ENCODE assay signal across 2 cellular contexts in the genomic region with DNA sequence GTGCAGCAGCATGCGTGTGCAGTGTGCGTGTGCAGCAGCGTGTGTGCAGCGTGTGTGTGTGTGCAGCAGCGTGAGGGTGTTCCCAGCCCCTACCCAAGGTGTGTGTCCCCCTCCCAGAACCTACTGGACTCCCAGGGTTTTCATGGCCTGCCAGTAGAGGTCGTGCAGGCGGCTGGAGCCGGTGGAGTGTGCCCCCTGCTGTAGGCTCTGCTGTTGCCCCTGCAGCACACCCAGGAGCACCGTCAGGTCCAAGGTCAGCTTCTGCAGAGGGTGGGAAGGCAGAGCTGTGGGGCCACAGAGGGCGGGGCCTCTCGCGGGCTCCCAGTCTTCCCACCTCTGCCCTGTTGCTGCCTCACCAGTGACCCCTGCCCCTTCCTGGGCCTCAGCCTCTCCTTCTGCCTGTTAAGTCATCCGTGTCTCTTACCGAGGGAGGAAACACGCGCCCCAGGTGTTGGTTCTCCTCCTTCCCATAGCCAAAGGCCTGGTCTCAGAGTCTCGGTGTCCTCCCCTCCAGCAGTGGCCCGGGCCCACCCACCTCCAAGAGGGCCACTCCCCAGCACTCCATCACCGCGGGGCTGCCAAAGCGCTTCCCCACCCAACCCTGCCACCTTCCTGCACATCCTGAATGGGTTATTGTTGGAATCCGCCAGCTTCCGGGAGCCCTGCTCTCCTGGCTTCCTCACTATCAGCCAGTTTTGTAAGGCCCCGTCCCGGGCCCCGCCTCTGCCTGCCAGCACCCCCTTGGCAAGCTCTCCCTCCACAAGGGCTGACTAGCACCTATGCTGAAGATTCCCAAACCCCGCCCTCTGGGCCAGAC.
TF ChIP-seq lines count a peak whose summit lies in the region.

No MANE protein-coding gene starts in this region.

TF ChIP-seq in IMR-90, 13 proteins besides CTCF, POLR2A, EP300 and RAD21:
- TF ChIP-seq SMC3 (IDR thresholded peaks at IDR 0.05; ENCODE audit: low read depth, low read length) (no peak), RFX5 (IDR thresholded peaks at IDR 0.05; ENCODE audit: low read depth, low read length) (no peak), MAFK (IDR thresholded peaks at IDR 0.05; ENCODE audit: low read depth, low read length) (no peak), NFE2L2 (IDR thresholded peaks at IDR 0.05; ENCODE audit: low read depth, low read length) (no peak), CEBPB (IDR thresholded peaks at IDR 0.05; ENCODE audit: low read depth, low read length) (no peak), MXI1 (IDR thresholded peaks at IDR 0.05; ENCODE audit: borderline replicate concordance, low read depth, low read length) (no peak), MAZ (IDR thresholded peaks at IDR 0.05; ENCODE audit: borderline replicate concordance, low read depth, low read length) (no peak), BHLHE40 (IDR thresholded peaks at IDR 0.05; ENCODE audit: low read depth, low read length) (no peak), CHD1 (IDR thresholded peaks at IDR 0.05; ENCODE audit: low read depth, low read length) (no peak), FOS (IDR thresholded peaks at IDR 0.05; ENCODE audit: low read depth, low read length) (no peak), RCOR1 (IDR thresholded peaks at IDR 0.05; ENCODE audit: insufficient replicate concordance, low read length) (no peak)
- TF ChIP-seq, protein P1, sequence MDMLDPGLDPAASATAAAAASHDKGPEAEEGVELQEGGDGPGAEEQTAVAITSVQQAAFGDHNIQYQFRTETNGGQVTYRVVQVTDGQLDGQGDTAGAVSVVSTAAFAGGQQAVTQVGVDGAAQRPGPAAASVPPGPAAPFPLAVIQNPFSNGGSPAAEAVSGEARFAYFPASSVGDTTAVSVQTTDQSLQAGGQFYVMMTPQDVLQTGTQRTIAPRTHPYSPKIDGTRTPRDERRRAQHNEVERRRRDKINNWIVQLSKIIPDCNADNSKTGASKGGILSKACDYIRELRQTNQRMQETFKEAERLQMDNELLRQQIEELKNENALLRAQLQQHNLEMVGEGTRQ (IDR thresholded peaks at IDR 0.05; ENCODE audit: low read depth, low read length) = no peak
- TF ChIP-seq, protein P2, sequence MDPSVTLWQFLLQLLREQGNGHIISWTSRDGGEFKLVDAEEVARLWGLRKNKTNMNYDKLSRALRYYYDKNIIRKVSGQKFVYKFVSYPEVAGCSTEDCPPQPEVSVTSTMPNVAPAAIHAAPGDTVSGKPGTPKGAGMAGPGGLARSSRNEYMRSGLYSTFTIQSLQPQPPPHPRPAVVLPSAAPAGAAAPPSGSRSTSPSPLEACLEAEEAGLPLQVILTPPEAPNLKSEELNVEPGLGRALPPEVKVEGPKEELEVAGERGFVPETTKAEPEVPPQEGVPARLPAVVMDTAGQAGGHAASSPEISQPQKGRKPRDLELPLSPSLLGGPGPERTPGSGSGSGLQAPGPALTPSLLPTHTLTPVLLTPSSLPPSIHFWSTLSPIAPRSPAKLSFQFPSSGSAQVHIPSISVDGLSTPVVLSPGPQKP (IDR thresholded peaks at IDR 0.05; ENCODE audit: borderline replicate concordance, low read depth, low read length) = no peak

TF ChIP-seq in HepG2, 621 proteins besides CTCF, POLR2A, EP300 and RAD21 (continues in another document):
- TF ChIP-seq, protein P3, sequence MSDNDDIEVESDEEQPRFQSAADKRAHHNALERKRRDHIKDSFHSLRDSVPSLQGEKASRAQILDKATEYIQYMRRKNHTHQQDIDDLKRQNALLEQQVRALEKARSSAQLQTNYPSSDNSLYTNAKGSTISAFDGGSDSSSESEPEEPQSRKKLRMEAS (IDR thresholded peaks at IDR 0.05) = peak; percentile 29; the same call in 1 of the 2 replicates
- TF ChIP-seq GATAD2A (CRISPR knock-in tag; IDR thresholded peaks at IDR 0.05) (no peak), ZNF605 (CRISPR knock-in tag; IDR thresholded peaks at IDR 0.05) (0 out of 2 replicates have a peak, but pooled peaks have one; percentile 38), HNF4G (IDR thresholded peaks at IDR 0.05; ENCODE audit: borderline replicate concordance, low read depth, low read length) (0 out of 2 replicates have a peak, but pooled peaks have one; percentile 11), HNF4G (CRISPR knock-in tag; IDR thresholded peaks at IDR 0.05; ENCODE audit: borderline replicate concordance, low read depth) (no peak), HNF4A (CRISPR knock-in tag; IDR thresholded peaks at IDR 0.05) (0 out of 2 replicates have a peak, but pooled peaks have one; percentile 26), NR2F1 (CRISPR knock-in tag; IDR thresholded peaks at IDR 0.05) (0 out of 4 replicates have a peak, but pooled peaks of 1 of the 2 experiments have one; percentile 13), ZC3H13 (CRISPR knock-in tag; IDR thresholded peaks at IDR 0.05) (0 out of 2 replicates have a peak, but pooled peaks have one; percentile 18), ZSCAN25 (CRISPR knock-in tag; IDR thresholded peaks at IDR 0.05) (peak; percentile 93), ATF7-NPFF (CRISPR knock-in tag; IDR thresholded peaks at IDR 0.05; ENCODE audit: low read depth) (no peak), NONO (IDR thresholded peaks at IDR 0.05) (no peak), NONO (CRISPR knock-in tag; conservative IDR thresholded peaks at IDR 0.05) (peak; percentile 69; the same call in 1 of the 2 replicates), RXRA (CRISPR knock-in tag; IDR thresholded peaks at IDR 0.05) (peak; percentile 42; the same call in 1 of the 2 replicates), GABPA (IDR thresholded peaks at IDR 0.05; ENCODE audit: low read depth, low read length) (no peak), GABPA (CRISPR knock-in tag; IDR thresholded peaks at IDR 0.05; ENCODE audit: low read depth) (0 out of 2 replicates have a peak, but pooled peaks have one; percentile 26), ZEB1 (IDR thresholded peaks at IDR 0.05; ENCODE audit: insufficient replicate concordance, low read depth) (no peak), ZNF687 (CRISPR knock-in tag; IDR thresholded peaks at IDR 0.05) (peak; percentile 43; the same call in 1 of the 2 replicates), ZMYM4 (CRISPR knock-in tag; IDR thresholded peaks at IDR 0.05) (0 out of 2 replicates have a peak, but pooled peaks have one; percentile 19), AGO2 (optimal IDR thresholded peaks at IDR 0.05; ENCODE audit: low read depth, low read length) (peak; percentile 73), EHMT2 (IDR thresholded peaks at IDR 0.05; ENCODE audit: borderline replicate concordance, low read depth, low read length) (no peak), RBFOX2 (IDR thresholded peaks at IDR 0.05; ENCODE audit: low read depth, low read length) (0 out of 2 replicates have a peak, but pooled peaks have one; percentile 46), ESRRA (CRISPR knock-in tag; IDR thresholded peaks at IDR 0.05; ENCODE audit: low read depth) (no peak), RBM22 (optimal IDR thresholded peaks at IDR 0.05; ENCODE audit: low read length) (peak; percentile 13)
- TF ChIP-seq, protein P4, sequence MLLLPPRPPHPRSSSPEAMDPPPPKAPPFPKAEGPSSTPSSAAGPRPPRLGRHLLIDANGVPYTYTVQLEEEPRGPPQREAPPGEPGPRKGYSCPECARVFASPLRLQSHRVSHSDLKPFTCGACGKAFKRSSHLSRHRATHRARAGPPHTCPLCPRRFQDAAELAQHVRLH (CRISPR knock-in tag; IDR thresholded peaks at IDR 0.05; ENCODE audit: borderline replicate concordance, low read depth) = no peak
- TF ChIP-seq, protein P5, sequence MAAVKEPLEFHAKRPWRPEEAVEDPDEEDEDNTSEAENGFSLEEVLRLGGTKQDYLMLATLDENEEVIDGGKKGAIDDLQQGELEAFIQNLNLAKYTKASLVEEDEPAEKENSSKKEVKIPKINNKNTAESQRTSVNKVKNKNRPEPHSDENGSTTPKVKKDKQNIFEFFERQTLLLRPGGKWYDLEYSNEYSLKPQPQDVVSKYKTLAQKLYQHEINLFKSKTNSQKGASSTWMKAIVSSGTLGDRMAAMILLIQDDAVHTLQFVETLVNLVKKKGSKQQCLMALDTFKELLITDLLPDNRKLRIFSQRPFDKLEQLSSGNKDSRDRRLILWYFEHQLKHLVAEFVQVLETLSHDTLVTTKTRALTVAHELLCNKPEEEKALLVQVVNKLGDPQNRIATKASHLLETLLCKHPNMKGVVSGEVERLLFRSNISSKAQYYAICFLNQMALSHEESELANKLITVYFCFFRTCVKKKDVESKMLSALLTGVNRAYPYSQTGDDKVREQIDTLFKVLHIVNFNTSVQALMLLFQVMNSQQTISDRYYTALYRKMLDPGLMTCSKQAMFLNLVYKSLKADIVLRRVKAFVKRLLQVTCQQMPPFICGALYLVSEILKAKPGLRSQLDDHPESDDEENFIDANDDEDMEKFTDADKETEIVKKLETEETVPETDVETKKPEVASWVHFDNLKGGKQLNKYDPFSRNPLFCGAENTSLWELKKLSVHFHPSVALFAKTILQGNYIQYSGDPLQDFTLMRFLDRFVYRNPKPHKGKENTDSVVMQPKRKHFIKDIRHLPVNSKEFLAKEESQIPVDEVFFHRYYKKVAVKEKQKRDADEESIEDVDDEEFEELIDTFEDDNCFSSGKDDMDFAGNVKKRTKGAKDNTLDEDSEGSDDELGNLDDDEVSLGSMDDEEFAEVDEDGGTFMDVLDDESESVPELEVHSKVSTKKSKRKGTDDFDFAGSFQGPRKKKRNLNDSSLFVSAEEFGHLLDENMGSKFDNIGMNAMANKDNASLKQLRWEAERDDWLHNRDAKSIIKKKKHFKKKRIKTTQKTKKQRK (IDR thresholded peaks at IDR 0.05; ENCODE audit: low read length) = no peak
- TF ChIP-seq, protein P6, sequence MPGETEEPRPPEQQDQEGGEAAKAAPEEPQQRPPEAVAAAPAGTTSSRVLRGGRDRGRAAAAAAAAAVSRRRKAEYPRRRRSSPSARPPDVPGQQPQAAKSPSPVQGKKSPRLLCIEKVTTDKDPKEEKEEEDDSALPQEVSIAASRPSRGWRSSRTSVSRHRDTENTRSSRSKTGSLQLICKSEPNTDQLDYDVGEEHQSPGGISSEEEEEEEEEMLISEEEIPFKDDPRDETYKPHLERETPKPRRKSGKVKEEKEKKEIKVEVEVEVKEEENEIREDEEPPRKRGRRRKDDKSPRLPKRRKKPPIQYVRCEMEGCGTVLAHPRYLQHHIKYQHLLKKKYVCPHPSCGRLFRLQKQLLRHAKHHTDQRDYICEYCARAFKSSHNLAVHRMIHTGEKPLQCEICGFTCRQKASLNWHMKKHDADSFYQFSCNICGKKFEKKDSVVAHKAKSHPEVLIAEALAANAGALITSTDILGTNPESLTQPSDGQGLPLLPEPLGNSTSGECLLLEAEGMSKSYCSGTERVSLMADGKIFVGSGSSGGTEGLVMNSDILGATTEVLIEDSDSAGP (CRISPR knock-in tag; IDR thresholded peaks at IDR 0.05; ENCODE audit: borderline replicate concordance) = 0 out of 2 replicates have a peak, but pooled peaks have one; percentile 17
- TF ChIP-seq, protein P7, sequence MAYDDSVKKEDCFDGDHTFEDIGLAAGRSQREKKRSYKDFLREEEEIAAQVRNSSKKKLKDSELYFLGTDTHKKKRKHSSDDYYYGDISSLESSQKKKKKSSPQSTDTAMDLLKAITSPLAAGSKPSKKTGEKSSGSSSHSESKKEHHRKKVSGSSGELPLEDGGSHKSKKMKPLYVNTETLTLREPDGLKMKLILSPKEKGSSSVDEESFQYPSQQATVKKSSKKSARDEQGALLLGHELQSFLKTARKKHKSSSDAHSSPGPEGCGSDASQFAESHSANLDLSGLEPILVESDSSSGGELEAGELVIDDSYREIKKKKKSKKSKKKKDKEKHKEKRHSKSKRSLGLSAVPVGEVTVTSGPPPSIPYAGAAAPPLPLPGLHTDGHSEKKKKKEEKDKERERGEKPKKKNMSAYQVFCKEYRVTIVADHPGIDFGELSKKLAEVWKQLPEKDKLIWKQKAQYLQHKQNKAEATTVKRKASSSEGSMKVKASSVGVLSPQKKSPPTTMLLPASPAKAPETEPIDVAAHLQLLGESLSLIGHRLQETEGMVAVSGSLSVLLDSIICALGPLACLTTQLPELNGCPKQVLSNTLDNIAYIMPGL (CRISPR knock-in tag; IDR thresholded peaks at IDR 0.05; ENCODE audit: borderline replicate concordance in 1 of 2, low read depth in 1 of 2) = 0 out of 4 replicates have a peak, but pooled peaks have one; percentile 25 to 29
